ENCODE assay signal across 1 cellular context in the genomic region with DNA sequence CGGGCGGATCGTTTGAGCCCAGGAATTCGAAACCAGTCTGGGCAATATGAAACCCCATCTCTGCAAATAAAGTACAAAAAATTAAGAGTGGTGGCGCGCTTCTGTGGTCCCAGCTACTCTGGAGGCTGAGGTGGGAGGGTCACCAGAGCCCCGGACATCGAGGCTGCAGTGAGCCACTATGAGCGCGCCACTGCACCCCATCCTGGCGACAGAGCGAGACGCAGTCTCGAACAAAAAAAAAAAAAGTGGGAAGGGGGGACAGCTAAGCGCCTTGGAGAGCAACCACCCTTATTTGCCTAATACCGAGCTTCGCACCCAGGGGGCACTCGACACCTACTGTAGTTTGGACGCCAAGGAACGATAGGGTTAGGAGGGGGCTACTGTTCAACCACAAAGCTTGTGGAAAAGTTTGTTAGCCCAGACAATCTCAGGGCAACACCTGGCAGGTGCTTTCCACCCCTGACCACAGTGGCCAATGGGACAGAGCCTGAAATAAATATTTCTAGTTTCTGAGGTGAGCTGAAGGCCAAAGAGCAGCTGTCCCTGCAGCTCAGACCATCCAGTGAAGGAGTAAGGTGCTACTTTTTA.
TF ChIP-seq lines count a peak whose summit lies in the region.

No MANE protein-coding gene starts in this region.

TF ChIP-seq in GM12878, 131 proteins besides CTCF, POLR2A, EP300 and RAD21 (continues in another document):
- 0 out of 2 replicates have a peak, but pooled peaks have one; percentile 10 for TF ChIP-seq RAD51 (IDR thresholded peaks at IDR 0.05)
- 0 out of 4 replicates have a peak, but pooled peaks of 1 of the 2 experiments have one; percentile 19 for TF ChIP-seq SRF (IDR thresholded peaks at IDR 0.05; ENCODE audit: low read depth in 2 of 2, low read length in 2 of 2)
- no peak for TF ChIP-seq ASH2L (IDR thresholded peaks at IDR 0.05; ENCODE audit: borderline replicate concordance, low read depth)
- TF ChIP-seq, protein P1, sequence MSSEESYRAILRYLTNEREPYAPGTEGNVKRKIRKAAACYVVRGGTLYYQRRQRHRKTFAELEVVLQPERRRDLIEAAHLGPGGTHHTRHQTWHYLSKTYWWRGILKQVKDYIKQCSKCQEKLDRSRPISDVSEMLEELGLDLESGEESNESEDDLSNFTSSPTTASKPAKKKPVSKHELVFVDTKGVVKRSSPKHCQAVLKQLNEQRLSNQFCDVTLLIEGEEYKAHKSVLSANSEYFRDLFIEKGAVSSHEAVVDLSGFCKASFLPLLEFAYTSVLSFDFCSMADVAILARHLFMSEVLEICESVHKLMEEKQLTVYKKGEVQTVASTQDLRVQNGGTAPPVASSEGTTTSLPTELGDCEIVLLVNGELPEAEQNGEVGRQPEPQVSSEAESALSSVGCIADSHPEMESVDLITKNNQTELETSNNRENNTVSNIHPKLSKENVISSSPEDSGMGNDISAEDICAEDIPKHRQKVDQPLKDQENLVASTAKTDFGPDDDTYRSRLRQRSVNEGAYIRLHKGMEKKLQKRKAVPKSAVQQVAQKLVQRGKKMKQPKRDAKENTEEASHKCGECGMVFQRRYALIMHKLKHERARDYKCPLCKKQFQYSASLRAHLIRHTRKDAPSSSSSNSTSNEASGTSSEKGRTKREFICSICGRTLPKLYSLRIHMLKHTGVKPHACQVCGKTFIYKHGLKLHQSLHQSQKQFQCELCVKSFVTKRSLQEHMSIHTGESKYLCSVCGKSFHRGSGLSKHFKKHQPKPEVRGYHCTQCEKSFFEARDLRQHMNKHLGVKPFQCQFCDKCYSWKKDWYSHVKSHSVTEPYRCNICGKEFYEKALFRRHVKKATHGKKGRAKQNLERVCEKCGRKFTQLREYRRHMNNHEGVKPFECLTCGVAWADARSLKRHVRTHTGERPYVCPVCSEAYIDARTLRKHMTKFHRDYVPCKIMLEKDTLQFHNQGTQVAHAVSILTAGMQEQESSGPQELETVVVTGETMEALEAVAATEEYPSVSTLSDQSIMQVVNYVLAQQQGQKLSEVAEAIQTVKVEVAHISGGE (CRISPR knock-in tag; IDR thresholded peaks at IDR 0.05), result no peak
- no peak; the same call in 1 of the 2 replicates for TF ChIP-seq MAX (IDR thresholded peaks at IDR 0.05; ENCODE audit: low read depth, low read length)
- no peak for TF ChIP-seq RFX5 (IDR thresholded peaks at IDR 0.05; ENCODE audit: low read depth, low read length)
- no peak for TF ChIP-seq NFXL1 (IDR thresholded peaks at IDR 0.05; ENCODE audit: borderline replicate concordance)
- TF ChIP-seq TAF1 (IDR thresholded peaks at IDR 0.05; ENCODE audit: borderline replicate concordance, low read depth, low read length), result 0 out of 2 replicates have a peak, but pooled peaks have one; percentile 4
- TF ChIP-seq, protein P2, sequence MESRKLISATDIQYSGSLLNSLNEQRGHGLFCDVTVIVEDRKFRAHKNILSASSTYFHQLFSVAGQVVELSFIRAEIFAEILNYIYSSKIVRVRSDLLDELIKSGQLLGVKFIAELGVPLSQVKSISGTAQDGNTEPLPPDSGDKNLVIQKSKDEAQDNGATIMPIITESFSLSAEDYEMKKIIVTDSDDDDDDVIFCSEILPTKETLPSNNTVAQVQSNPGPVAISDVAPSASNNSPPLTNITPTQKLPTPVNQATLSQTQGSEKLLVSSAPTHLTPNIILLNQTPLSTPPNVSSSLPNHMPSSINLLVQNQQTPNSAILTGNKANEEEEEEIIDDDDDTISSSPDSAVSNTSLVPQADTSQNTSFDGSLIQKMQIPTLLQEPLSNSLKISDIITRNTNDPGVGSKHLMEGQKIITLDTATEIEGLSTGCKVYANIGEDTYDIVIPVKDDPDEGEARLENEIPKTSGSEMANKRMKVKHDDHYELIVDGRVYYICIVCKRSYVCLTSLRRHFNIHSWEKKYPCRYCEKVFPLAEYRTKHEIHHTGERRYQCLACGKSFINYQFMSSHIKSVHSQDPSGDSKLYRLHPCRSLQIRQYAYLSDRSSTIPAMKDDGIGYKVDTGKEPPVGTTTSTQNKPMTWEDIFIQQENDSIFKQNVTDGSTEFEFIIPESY (IDR thresholded peaks at IDR 0.05), result no peak
- peak; percentile 97 for TF ChIP-seq IKZF1 (conservative IDR thresholded peaks at IDR 0.05)
- no peak for TF ChIP-seq E4F1 (IDR thresholded peaks at IDR 0.05; ENCODE audit: borderline replicate concordance, partially characterized antibody)
- TF ChIP-seq, protein P3, sequence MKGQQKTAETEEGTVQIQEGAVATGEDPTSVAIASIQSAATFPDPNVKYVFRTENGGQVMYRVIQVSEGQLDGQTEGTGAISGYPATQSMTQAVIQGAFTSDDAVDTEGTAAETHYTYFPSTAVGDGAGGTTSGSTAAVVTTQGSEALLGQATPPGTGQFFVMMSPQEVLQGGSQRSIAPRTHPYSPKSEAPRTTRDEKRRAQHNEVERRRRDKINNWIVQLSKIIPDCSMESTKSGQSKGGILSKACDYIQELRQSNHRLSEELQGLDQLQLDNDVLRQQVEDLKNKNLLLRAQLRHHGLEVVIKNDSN (IDR thresholded peaks at IDR 0.05; ENCODE audit: borderline replicate concordance, extremely low read length, insufficient read depth, low read depth, low read length), result no peak
- TF ChIP-seq CHD1 (IDR thresholded peaks at IDR 0.05; ENCODE audit: low read depth, low read length), result no peak
- no peak for TF ChIP-seq BACH1 (IDR thresholded peaks at IDR 0.05; ENCODE audit: borderline replicate concordance)
- no peak for TF ChIP-seq KAT2A (conservative IDR thresholded peaks at IDR 0.05; ENCODE audit: control insufficient read depth, low read depth, low read length)
- 0 out of 2 replicates have a peak, but pooled peaks have one; percentile 56 for TF ChIP-seq IRF4 (IDR thresholded peaks at IDR 0.05; ENCODE audit: low read depth, low read length)
- TF ChIP-seq ZNF24 (IDR thresholded peaks at IDR 0.05), result no peak
- TF ChIP-seq JUNB (IDR thresholded peaks at IDR 0.05), result no peak
- TF ChIP-seq IRF3 (IDR thresholded peaks at IDR 0.05), result no peak
- 0 out of 2 replicates have a peak, but pooled peaks have one; percentile 8 for TF ChIP-seq ESRRA (IDR thresholded peaks at IDR 0.05; ENCODE audit: low read length)
- no peak for TF ChIP-seq GABPA (IDR thresholded peaks at IDR 0.05; ENCODE audit: low read depth)
- no peak for TF ChIP-seq HDAC6 (IDR thresholded peaks at IDR 0.05; ENCODE audit: unreplicated experiment)
- TF ChIP-seq, protein P4, sequence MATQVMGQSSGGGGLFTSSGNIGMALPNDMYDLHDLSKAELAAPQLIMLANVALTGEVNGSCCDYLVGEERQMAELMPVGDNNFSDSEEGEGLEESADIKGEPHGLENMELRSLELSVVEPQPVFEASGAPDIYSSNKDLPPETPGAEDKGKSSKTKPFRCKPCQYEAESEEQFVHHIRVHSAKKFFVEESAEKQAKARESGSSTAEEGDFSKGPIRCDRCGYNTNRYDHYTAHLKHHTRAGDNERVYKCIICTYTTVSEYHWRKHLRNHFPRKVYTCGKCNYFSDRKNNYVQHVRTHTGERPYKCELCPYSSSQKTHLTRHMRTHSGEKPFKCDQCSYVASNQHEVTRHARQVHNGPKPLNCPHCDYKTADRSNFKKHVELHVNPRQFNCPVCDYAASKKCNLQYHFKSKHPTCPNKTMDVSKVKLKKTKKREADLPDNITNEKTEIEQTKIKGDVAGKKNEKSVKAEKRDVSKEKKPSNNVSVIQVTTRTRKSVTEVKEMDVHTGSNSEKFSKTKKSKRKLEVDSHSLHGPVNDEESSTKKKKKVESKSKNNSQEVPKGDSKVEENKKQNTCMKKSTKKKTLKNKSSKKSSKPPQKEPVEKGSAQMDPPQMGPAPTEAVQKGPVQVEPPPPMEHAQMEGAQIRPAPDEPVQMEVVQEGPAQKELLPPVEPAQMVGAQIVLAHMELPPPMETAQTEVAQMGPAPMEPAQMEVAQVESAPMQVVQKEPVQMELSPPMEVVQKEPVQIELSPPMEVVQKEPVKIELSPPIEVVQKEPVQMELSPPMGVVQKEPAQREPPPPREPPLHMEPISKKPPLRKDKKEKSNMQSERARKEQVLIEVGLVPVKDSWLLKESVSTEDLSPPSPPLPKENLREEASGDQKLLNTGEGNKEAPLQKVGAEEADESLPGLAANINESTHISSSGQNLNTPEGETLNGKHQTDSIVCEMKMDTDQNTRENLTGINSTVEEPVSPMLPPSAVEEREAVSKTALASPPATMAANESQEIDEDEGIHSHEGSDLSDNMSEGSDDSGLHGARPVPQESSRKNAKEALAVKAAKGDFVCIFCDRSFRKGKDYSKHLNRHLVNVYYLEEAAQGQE (IDR thresholded peaks at IDR 0.05; ENCODE audit: low read depth, low read length), result no peak
- TF ChIP-seq BHLHE40 (IDR thresholded peaks at IDR 0.05; ENCODE audit: borderline replicate concordance in 1 of 2, low read depth in 2 of 2, low read length in 1 of 2), result peak in 1 of 2 experiments; percentile 23; a peak in 1 of 4 replicates
- TF ChIP-seq BCL11A (IDR thresholded peaks at IDR 0.05; ENCODE audit: low read depth, low read length), result peak; percentile 71
- no peak for TF ChIP-seq CBX5 (IDR thresholded peaks at IDR 0.05; ENCODE audit: low read depth)
- TF ChIP-seq LARP7 (IDR thresholded peaks at IDR 0.05), result no peak
- TF ChIP-seq TARDBP (IDR thresholded peaks at IDR 0.05; ENCODE audit: borderline replicate concordance), result no peak
- TF ChIP-seq RBBP5 (conservative IDR thresholded peaks at IDR 0.05), result no peak
- peak; percentile 62 for TF ChIP-seq SP1 (IDR thresholded peaks at IDR 0.05; ENCODE audit: low read depth, low read length)
- TF ChIP-seq YBX1 (IDR thresholded peaks at IDR 0.05), result no peak
- peak; percentile 94 for TF ChIP-seq NR2F1 (conservative IDR thresholded peaks at IDR 0.05)
- no peak for TF ChIP-seq ZNF274 (IDR thresholded peaks at IDR 0.05; ENCODE audit: insufficient read depth, insufficient read length)
- TF ChIP-seq ZNF207 (IDR thresholded peaks at IDR 0.05; ENCODE audit: borderline replicate concordance), result 0 out of 2 replicates have a peak, but pooled peaks have one; percentile 4
- no peak for TF ChIP-seq ELK1 (IDR thresholded peaks at IDR 0.05; ENCODE audit: low read depth, low read length)
- 0 out of 2 replicates have a peak, but pooled peaks have one; percentile 36 for TF ChIP-seq MTA3 (IDR thresholded peaks at IDR 0.05; ENCODE audit: borderline replicate concordance, low read length)
- TF ChIP-seq MYC (IDR thresholded peaks at IDR 0.05; ENCODE audit: insufficient read depth, insufficient read length, insufficient replicate concordance, low read length, severe bottlenecking), result no peak
- TF ChIP-seq CREB1 (IDR thresholded peaks at IDR 0.05; ENCODE audit: low read depth), result peak; percentile 29; the same call in 1 of the 2 replicates
- TF ChIP-seq MLLT1 (IDR thresholded peaks at IDR 0.05), result no peak
- peak; percentile 92 for TF ChIP-seq EED (IDR thresholded peaks at IDR 0.05; ENCODE audit: low read depth)
- no peak for TF ChIP-seq BMI1 (IDR thresholded peaks at IDR 0.05; ENCODE audit: borderline replicate concordance)
- TF ChIP-seq SREBF1 (IDR thresholded peaks at IDR 0.05; ENCODE audit: low read length), result no peak
- TF ChIP-seq NBN (IDR thresholded peaks at IDR 0.05), result 0 out of 2 replicates have a peak, but pooled peaks have one; percentile 38
- TF ChIP-seq, protein P5, sequence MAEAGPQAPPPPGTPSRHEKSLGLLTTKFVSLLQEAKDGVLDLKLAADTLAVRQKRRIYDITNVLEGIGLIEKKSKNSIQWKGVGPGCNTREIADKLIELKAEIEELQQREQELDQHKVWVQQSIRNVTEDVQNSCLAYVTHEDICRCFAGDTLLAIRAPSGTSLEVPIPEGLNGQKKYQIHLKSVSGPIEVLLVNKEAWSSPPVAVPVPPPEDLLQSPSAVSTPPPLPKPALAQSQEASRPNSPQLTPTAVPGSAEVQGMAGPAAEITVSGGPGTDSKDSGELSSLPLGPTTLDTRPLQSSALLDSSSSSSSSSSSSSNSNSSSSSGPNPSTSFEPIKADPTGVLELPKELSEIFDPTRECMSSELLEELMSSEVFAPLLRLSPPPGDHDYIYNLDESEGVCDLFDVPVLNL (IDR thresholded peaks at IDR 0.05; ENCODE audit: low read depth, low read length), result no peak
